ENCODE assay signal across 1 cellular context in the genomic region with DNA sequence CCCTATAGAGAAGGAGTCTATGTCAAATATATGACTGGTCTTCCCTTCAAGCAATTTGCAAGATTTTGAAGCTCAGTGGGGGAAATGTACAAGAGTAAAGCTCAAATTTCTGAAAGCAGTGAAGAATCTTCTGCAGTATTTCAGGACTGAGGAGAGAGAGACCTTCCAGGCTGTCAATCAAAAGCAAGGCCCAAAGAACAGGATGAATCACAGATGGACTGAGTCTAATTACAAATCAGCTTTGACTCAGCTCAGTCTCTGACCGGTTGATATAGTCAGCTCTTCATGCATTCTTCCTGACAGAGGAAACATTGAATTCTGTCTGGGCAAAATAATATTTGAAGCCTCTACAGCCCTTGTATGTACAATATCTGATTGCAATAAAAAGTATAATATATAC.
TF ChIP-seq lines count a peak whose summit lies in the region.

No MANE protein-coding gene starts in this region.

TF ChIP-seq in endothelial cell of umbilical vein, 7 proteins besides CTCF, POLR2A, EP300 and RAD21 (continued from another document):
- TF ChIP-seq EZH2 (IDR thresholded peaks at IDR 0.05; ENCODE audit: borderline replicate concordance, low read depth, low read length, severe bottlenecking): no peak
- TF ChIP-seq POLR2AphosphoS5 (IDR thresholded peaks at IDR 0.05; ENCODE audit: insufficient read depth, low read depth, low read length): peak; percentile 29
